23 cellular contexts compared by ENCODE assay signal in genomic region chrX:96761566-96761965, GRCh38.
DNase-seq lines count a peak whose midpoint lies in the region; ATAC-seq, FAIRE-seq and TF ChIP-seq lines count a peak whose summit lies in the region.
"Had no signal": no experiment of that assay in that cellular context is flagged by ENCODE, and none has a peak within 500 bp of the region (broad histone marks: within the 10 kb centered on the region; RNA-seq: fewer than 3 reads in every experiment).

No MANE protein-coding gene starts in this region.

- H4K20me1 ChIP-seq in H9 (ENCODE audit: control insufficient read depth, insufficient read depth, insufficient read length) (no peaks in the 10 kb centered on the region), GM23248 (ENCODE audit: insufficient read depth) (no peaks in the 10 kb centered on the region)

- H4K91ac ChIP-seq in H9 (ENCODE audit: insufficient read length, low read depth, low read length) = no peak overlapping the region

- H3K4me1 Mint-ChIP-seq in H9 (peaks cover 22 to 34% of the 10 kb centered on the region in 2 experiments), WTC11 (peaks cover 41% of the 10 kb centered on the region)

- 0 out of 5 replicates have a peak overlapping the region, but pooled peaks of 1 of the 2 experiments have one; percentile 14 for H3K4me3 Mint-ChIP-seq in H9
- H3K4me3 Mint-ChIP-seq in WTC11 = no peak overlapping the region
- H3K4me3 Mint-ChIP-seq: B cell; CD4-positive, CD25-positive, alpha-beta regulatory T cell; CD8-positive, alpha-beta T cell had no signal

- peaks cover 0 to under 1% (median 0%) of the 10 kb centered on the region in 3 experiments; a peak in 2 of 7 replicates for H3K36me3 Mint-ChIP-seq in H9 (ENCODE audit: insufficient read depth in 1 of 3, low read depth in 3 of 3)
- H3K36me3 Mint-ChIP-seq in WTC11 = no peaks in the 10 kb centered on the region
- H3K36me3 Mint-ChIP-seq: CD8-positive, alpha-beta T cell had no signal

- H2AFZ ChIP-seq in H9 (ENCODE audit: low read length) (no peak overlapping the region), GM23248 (no peak overlapping the region)

- no peak overlapping the region for H3K56ac ChIP-seq in H9 (ENCODE audit: insufficient read length, low read depth, low read length)

- H3K9ac ChIP-seq in H9 (ENCODE audit: extremely low read depth, insufficient read length, low read length) = no peak overlapping the region
- no peak overlapping the region for H3K9ac ChIP-seq in GM23248
- H3K9ac ChIP-seq: BLaER1 had no signal

- H3K27ac Mint-ChIP-seq in H9 (peak overlapping the region; percentile 5 to 39 (median 30); a peak in 4 of 7 replicates), WTC11 (peak overlapping the region; percentile 74; the same call in 1 of the 2 replicates)
- H3K27ac Mint-ChIP-seq: B cell; CD4-positive, CD25-positive, alpha-beta regulatory T cell; CD8-positive, alpha-beta T cell had no signal

- H3K27me3 Mint-ChIP-seq in H9 (ENCODE audit: low read depth) (no peaks in the 10 kb centered on the region), WTC11 (ENCODE audit: low read depth) (no peaks in the 10 kb centered on the region)
- H3K27me3 Mint-ChIP-seq: B cell; CD4-positive, CD25-positive, alpha-beta regulatory T cell had no signal

- H4K8ac ChIP-seq in H9 (replicated peaks; ENCODE audit: insufficient read length, low read depth, low read length) = no peak overlapping the region

- H3F3A ChIP-seq in GM23248 (ENCODE audit: insufficient read depth) = no peaks in the 10 kb centered on the region

- no peak overlapping the region for H3K23ac ChIP-seq in H9 (ENCODE audit: insufficient read length, low read depth, low read length)

- H3K4ac ChIP-seq in H9 (ENCODE audit: low read depth, low read length) = no peak overlapping the region

- H3K27me3 ChIP-seq in H9 (ENCODE audit: insufficient read depth, low read length) (no peaks in the 10 kb centered on the region), GM23248 (replicated peaks; ENCODE audit: insufficient read depth) (no peaks in the 10 kb centered on the region)

- peak; percentile 33 for DNase-seq in COLO829 (ENCODE audit: low spot score)
- DNase-seq in H9 = no peak
- DNase-seq in WTC11 (ENCODE audit: low spot score) = no peak
- no peak for DNase-seq in MV-4-11 (lab: John Stamatoyannopoulos, UW)
- DNase-seq in GM23248 = no peak
- DNase-seq: CD4-positive, CD25-positive, alpha-beta regulatory T cell; CD8-positive, alpha-beta T cell; DMS53; DMS79 treated with DMSO at 0.1 percent for 48 hours; GF-D8; GOT3; HCEC 1CT had no signal

- no peaks in the 10 kb centered on the region for H3K9me3 ChIP-seq in H9 (ENCODE audit: control insufficient read depth, low read depth, low read length)
- H3K9me3 ChIP-seq in GM23248 (ENCODE audit: low read depth) = no peaks in the 10 kb centered on the region
- H3K9me3 ChIP-seq: BLaER1 had no signal

- no peak overlapping the region for H3K4me3 ChIP-seq in GM23248
- H3K4me3 ChIP-seq: BLaER1 had no signal

- H2BK12ac ChIP-seq in H9 (ENCODE audit: insufficient read length, low read depth, low read length) = no peak overlapping the region

- H3K79me1 ChIP-seq in H9 (ENCODE audit: insufficient read depth, low read depth, low read length, poor library complexity, severe bottlenecking) = no peaks in the 10 kb centered on the region

- ATAC-seq in WTC11 = no peak
- ATAC-seq in GM19463 (IDR thresholded peaks at IDR 0.05; ENCODE audit: unreplicated experiment) = no peak
- ATAC-seq in HG03439 (IDR thresholded peaks at IDR 0.05; ENCODE audit: unreplicated experiment) = no peak
- ATAC-seq: CD8-positive, alpha-beta T cell had no signal

- H3K4me2 ChIP-seq in H9 (ENCODE audit: insufficient read depth, insufficient read length, low read length) (no peak overlapping the region), GM23248 (ENCODE audit: unreplicated experiment) (no peak overlapping the region)
- H3K4me2 ChIP-seq: BLaER1 had no signal

- POLR2A ChIA-PET in WTC11 (lab: Charles Lee) = no interaction called here

- TF ChIP-seq CTCF in H9 (conservative IDR thresholded peaks at IDR 0.05) (no peak), WTC11 (IDR thresholded peaks at IDR 0.05) (no peak)

- H3K14ac ChIP-seq in H9 (ENCODE audit: insufficient read depth, low read length) = no peak overlapping the region

- H3K27ac ChIP-seq in H9 (ENCODE audit: insufficient read length, low read depth, low read length) (no peak overlapping the region), GM23248 (no peak overlapping the region)
- H3K27ac ChIP-seq: 22Rv1, BLaER1, C4-2B had no signal

- H3K36me3 ChIP-seq in GM23248 (ENCODE audit: low read depth) = no peaks in the 10 kb centered on the region
- H3K36me3 ChIP-seq: BLaER1 had no signal

- no peak overlapping the region for H2BK20ac ChIP-seq in H9 (ENCODE audit: low read depth, low read length, poor library complexity, severe bottlenecking)

- WGBS in H9 (ENCODE audit: extremely low coverage, insufficient read length, low lambda C conversion rate) = no CpG with 5 or more reads among the region's 4 CpGs
- WGBS in GM23248 (ENCODE audit: low coverage in 1 of 2, low lambda C conversion rate in 2 of 2, missing lambda C conversion rate in 2 of 2), 2 experiments = 95 to 100% methylated on average over 4 of the region's 4 CpGs

- no peaks in the 10 kb centered on the region; the same call in 1 of the 2 replicates for H3K4me1 ChIP-seq in H9 (ENCODE audit: insufficient read depth, low read length)
- H3K4me1 ChIP-seq in GM23248 (ENCODE audit: insufficient read depth) = no peaks in the 10 kb centered on the region
- H3K4me1 ChIP-seq: BLaER1 had no signal

- H2BK120ac ChIP-seq in H9 (ENCODE audit: low read depth, low read length, poor library complexity, severe bottlenecking) = no peak overlapping the region

- H2BK15ac ChIP-seq in H9 (ENCODE audit: low read depth, low read length) = no peak overlapping the region

- no peak overlapping the region for H3T11ph ChIP-seq in H9 (ENCODE audit: low read length)

- H2BK5ac ChIP-seq in H9 (ENCODE audit: insufficient read length, low read length) = no peak overlapping the region

- in situ Hi-C loops in GM23248 (cut with MboI) = loop anchor here (25.0 kb wide), 1 partner anchor 926 kb away; no protein-coding TSS in a partner anchor

- no peaks in the 10 kb centered on the region for H3K9me3 Mint-ChIP-seq in H9
- no peaks in the 10 kb centered on the region for H3K9me3 Mint-ChIP-seq in WTC11
- H3K9me3 Mint-ChIP-seq: CD4-positive, CD25-positive, alpha-beta regulatory T cell; CD8-positive, alpha-beta T cell had no signal

- H3K79me2 ChIP-seq in H9 (ENCODE audit: insufficient read depth, low read length) (no peaks in the 10 kb centered on the region), GM23248 (ENCODE audit: insufficient read depth) (no peaks in the 10 kb centered on the region)

- no peak overlapping the region for H2AK5ac ChIP-seq in H9 (ENCODE audit: insufficient read length, low read length)

- CTCF ChIA-PET in WTC11 (lab: Charles Lee) = interaction anchor here (1.2 kb wide), 1 partner anchor 9 kb away, joined by 4 read pairs; no protein-coding TSS in a partner anchor

- no peaks in the 10 kb centered on the region for H3K23me2 ChIP-seq in H9 (ENCODE audit: insufficient read length, low read depth, low read length, poor library complexity, severe bottlenecking)

- H3K18ac ChIP-seq in H9 (ENCODE audit: insufficient read length, low read depth, low read length) = no peak overlapping the region

- H3K9me2 ChIP-seq in GM23248 (ENCODE audit: insufficient read depth) = no peaks in the 10 kb centered on the region

- peak; percentile 85 for FAIRE-seq in islet of Langerhans (lab: Jason Lieb, UNC)
- FAIRE-seq: A204.1, GM12891, GM18507, H54 had no signal

- H4K5ac ChIP-seq in H9 (ENCODE audit: insufficient read length, low read depth, low read length) = no peak overlapping the region

TF ChIP-seq in WTC11, 78 proteins besides CTCF, POLR2A, EP300 and RAD21 (continues in another document):
- TF ChIP-seq, protein P1, sequence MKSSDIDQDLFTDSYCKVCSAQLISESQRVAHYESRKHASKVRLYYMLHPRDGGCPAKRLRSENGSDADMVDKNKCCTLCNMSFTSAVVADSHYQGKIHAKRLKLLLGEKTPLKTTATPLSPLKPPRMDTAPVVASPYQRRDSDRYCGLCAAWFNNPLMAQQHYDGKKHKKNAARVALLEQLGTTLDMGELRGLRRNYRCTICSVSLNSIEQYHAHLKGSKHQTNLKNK (CRISPR knock-in tag; IDR thresholded peaks at IDR 0.05) = no peak
- no peak for TF ChIP-seq TCF7 (CRISPR knock-in tag; IDR thresholded peaks at IDR 0.05; ENCODE audit: low read depth)
- no peak for TF ChIP-seq CBFB (CRISPR knock-in tag; IDR thresholded peaks at IDR 0.05; ENCODE audit: low read depth)
- no peak for TF ChIP-seq AFF4 (CRISPR knock-in tag; IDR thresholded peaks at IDR 0.05; ENCODE audit: borderline replicate concordance)
